22 cellular contexts compared by ENCODE assay signal in the genomic region with DNA sequence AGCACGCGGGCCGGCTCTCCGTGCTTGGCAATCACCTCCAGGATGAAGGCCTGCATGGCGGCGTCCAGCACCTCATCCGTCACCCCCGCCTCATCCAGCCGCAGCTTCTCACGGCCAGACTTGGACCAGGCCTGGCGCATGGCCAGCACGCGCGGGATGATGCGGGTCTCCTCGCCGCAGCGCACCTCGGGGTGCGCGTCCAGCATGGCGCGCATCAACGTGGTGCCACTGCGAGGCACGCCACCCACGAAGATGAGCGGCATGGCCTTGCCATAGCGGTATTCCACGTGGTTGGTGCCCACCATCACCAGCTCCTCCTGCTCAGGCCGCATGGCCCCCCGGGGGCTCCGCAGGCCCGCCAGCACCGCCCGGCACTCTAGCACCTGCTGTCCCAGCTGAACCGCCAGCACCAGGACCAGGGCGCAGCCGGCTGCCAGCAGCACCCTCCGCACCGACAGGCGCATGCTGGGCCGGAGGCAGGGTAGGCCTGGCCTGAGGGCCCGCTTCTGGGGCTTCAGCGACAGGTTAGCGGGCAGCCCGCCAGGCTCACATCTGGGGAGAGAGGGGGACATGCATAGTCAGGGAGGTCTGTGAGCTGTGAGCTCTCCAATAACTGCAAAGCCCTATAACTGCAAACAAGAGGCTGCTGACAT.
"Had no signal": no experiment of that assay in that cellular context is flagged by ENCODE, and none has a peak within 500 bp of the region (broad histone marks: within the 10 kb centered on the region; RNA-seq: fewer than 3 reads in every experiment).

No MANE protein-coding gene starts in this region.

- H3K27me3 Mint-ChIP-seq: effector memory CD8-positive, alpha-beta T cell; naive B cell; stimulated activated memory B cell treated with anti-CD40 and anti-IgM and Interleukin-4, amounts not matched to agents 10 μg/mL and 1 μg/mL and 100 μg/mL, for 72 hours; stimulated activated naive CD8-positive, alpha-beta T cell treated with anti-CD3 and anti-CD28 coated beads, Interleukin-15, amount 100 ng/mL, for 72 hours had no signal

- DNase-seq: effector memory CD8-positive, alpha-beta T cell; esophagus squamous epithelium; foreskin fibroblast; glutamatergic neuron; left colon; left ventricle myocardium superior; mesendoderm; naive B cell; psoas muscle; retina; spleen; stimulated activated CD4-positive, alpha-beta T cell treated with anti-CD3 and anti-CD28 coated beads, Interleukin-15, amount 100 ng/mL, for 24 hours; stimulated activated CD4-positive, alpha-beta T cell treated with anti-CD3 and anti-CD28 coated beads, Interleukin-1b, Interleukin-23, amount 100 ng/mL, for 48 hours; stimulated activated CD4-positive, alpha-beta T cell treated with anti-CD3 and anti-CD28 coated beads, Interleukin-4, amount 100 ng/mL, for 24 hours; stimulated activated naive CD8-positive, alpha-beta T cell treated with anti-CD3 and anti-CD28 coated beads, Interleukin-15, amount 100 ng/mL, for 72 hours; transverse colon had no signal

- H3K27ac Mint-ChIP-seq: nephron; stimulated activated memory B cell treated with anti-CD40 and anti-IgM and Interleukin-4, amounts not matched to agents 10 μg/mL and 1 μg/mL and 100 μg/mL, for 72 hours; stimulated activated naive CD8-positive, alpha-beta T cell treated with anti-CD3 and anti-CD28 coated beads, Interleukin-15, amount 100 ng/mL, for 72 hours had no signal

- H3K9me3 Mint-ChIP-seq: effector memory CD8-positive, alpha-beta T cell; naive B cell; nephron; stimulated activated memory B cell treated with anti-CD40 and anti-IgM and Interleukin-4, amounts not matched to agents 10 μg/mL and 1 μg/mL and 100 μg/mL, for 72 hours; stimulated activated naive CD8-positive, alpha-beta T cell treated with anti-CD3 and anti-CD28 coated beads, Interleukin-15, amount 100 ng/mL, for 72 hours had no signal

- H3K27me3 ChIP-seq: esophagus squamous epithelium, gastroesophageal sphincter, spleen, transverse colon had no signal

- H3K4me3 Mint-ChIP-seq: effector memory CD8-positive, alpha-beta T cell; naive B cell; nephron; stimulated activated memory B cell treated with anti-CD40 and anti-IgM and Interleukin-4, amounts not matched to agents 10 μg/mL and 1 μg/mL and 100 μg/mL, for 72 hours; stimulated activated naive CD8-positive, alpha-beta T cell treated with anti-CD3 and anti-CD28 coated beads, Interleukin-15, amount 100 ng/mL, for 72 hours had no signal

- H3K4me1 ChIP-seq: gastroesophageal sphincter, transverse colon had no signal

- H3K36me3 ChIP-seq: transverse colon had no signal

- H3K9me3 ChIP-seq: esophagus squamous epithelium, gastroesophageal sphincter, psoas muscle, spleen, thoracic aorta, transverse colon had no signal

- H3K4me1 Mint-ChIP-seq: nephron had no signal

- H3K4me3 ChIP-seq: esophagus squamous epithelium, gastroesophageal sphincter, lung, psoas muscle, spleen, thoracic aorta, transverse colon had no signal

- H3K27ac ChIP-seq: esophagus squamous epithelium, gastroesophageal sphincter, psoas muscle, thoracic aorta, transverse colon had no signal

- ATAC-seq: effector memory CD8-positive, alpha-beta T cell; gastroesophageal sphincter; left colon; left ventricle myocardium superior; psoas muscle; sciatic nerve; stimulated activated memory B cell treated with anti-CD40 and anti-IgM and Interleukin-4, amounts not matched to agents 10 μg/mL and 1 μg/mL and 100 μg/mL, for 72 hours; stimulated activated naive CD8-positive, alpha-beta T cell treated with anti-CD3 and anti-CD28 coated beads, Interleukin-15, amount 100 ng/mL, for 72 hours had no signal
